16 cellular contexts compared by ENCODE assay signal in genomic region chr2:54370405-54371104, GRCh38.
DNase-seq lines count a peak whose midpoint lies in the region; ATAC-seq, FAIRE-seq and TF ChIP-seq lines count a peak whose summit lies in the region.
"Had no signal": no experiment of that assay in that cellular context is flagged by ENCODE, and none has a peak within 500 bp of the region (broad histone marks: within the 10 kb centered on the region; RNA-seq: fewer than 3 reads in every experiment).

No MANE protein-coding gene starts in this region.

- intact Hi-C loops in dorsolateral prefrontal cortex (cut with DNase I), result no loop called here
- intact Hi-C loops in kidney (cut with DNase I), result no loop called here
- intact Hi-C loops in spleen (cut with DNase I; ENCODE audit: low total_unique reads), result no loop called here
- intact Hi-C loops in breast epithelium (cut with DNase I; ENCODE audit: low total_unique reads), result no loop called here
- intact Hi-C loops in pancreas (cut with DNase I), result no loop called here

- H3K9me3 ChIP-seq in kidney (ENCODE audit: control insufficient read depth in 1 of 2, low read length in 2 of 2) (peaks cover 0 to 8% of the 10 kb centered on the region in 2 donors), spleen (peaks cover 0 to 37% (median 25%) of the 10 kb centered on the region in 8 donors), breast epithelium (peaks cover 4 to 8% of the 10 kb centered on the region in 2 donors), pancreas (no peaks in the 10 kb centered on the region)
- H3K9me3 ChIP-seq: SJSA1 had no signal

- TF ChIP-seq CTCF in dorsolateral prefrontal cortex (IDR thresholded peaks at IDR 0.05 in 54 of 56, conservative IDR thresholded peaks at IDR 0.05 in 2 of 56; ENCODE audit: low read depth in 1 of 56, partially characterized antibody in 56 of 56) (no peak), kidney (IDR thresholded peaks at IDR 0.05; ENCODE audit: borderline replicate concordance, extremely low read depth, insufficient read depth) (no peak), spleen (IDR thresholded peaks at IDR 0.05 in 8 of 11, conservative IDR thresholded peaks at IDR 0.05 in 3 of 11) (no peak), breast epithelium (IDR thresholded peaks at IDR 0.05) (no peak), pancreas (IDR thresholded peaks at IDR 0.05) (no peak)

- peaks cover 9 to 11% of the 10 kb centered on the region in 2 donors for H3K4me1 ChIP-seq in kidney (ENCODE audit: control insufficient read depth in 1 of 2, insufficient read depth in 1 of 2, low read depth in 1 of 2, low read length in 2 of 2)
- H3K4me1 ChIP-seq in spleen, result peaks cover 0 to 9% (median 0%) of the 10 kb centered on the region in 6 donors
- no peaks in the 10 kb centered on the region for H3K4me1 ChIP-seq in breast epithelium
- H3K4me1 ChIP-seq in pancreas, result no peaks in the 10 kb centered on the region

- no peak for TF ChIP-seq POLR2A in spleen (IDR thresholded peaks at IDR 0.05)
- TF ChIP-seq POLR2A in breast epithelium (IDR thresholded peaks at IDR 0.05), result no peak

- DNase-seq in EH (ENCODE audit: low read depth) (peak; percentile 24), dorsolateral prefrontal cortex (no peak), kidney (no peak), spleen (no peak), T-cell (no peak), breast epithelium (ENCODE audit: low spot score in 2 of 2) (no peak), DMS 273 (lab: John Stamatoyannopoulos, UW; ENCODE audit: unreplicated experiment) (no peak), pancreas (no peak)
- DNase-seq: activated CD4-positive, alpha-beta T cell treated with anti-CD3 and anti-CD28 coated beads, Interleukin-2, amount 50 U/mL, for 48 hours; anterior cingulate cortex; effector CD8-positive, alpha-beta T cell; head of caudate nucleus; kidney glomerular epithelial cell; stimulated activated CD4-positive, alpha-beta T cell treated with anti-CD3 and anti-CD28 coated beads, Interleukin-1b, Interleukin-23, amount 100 ng/mL, for 48 hours had no signal

- CTCF ChIA-PET in T-cell (lab: Charles Lee), result no interaction called here

- peaks cover 19 to 25% of the 10 kb centered on the region in 2 donors for H3K27me3 Mint-ChIP-seq in T-cell

- WGBS in spleen, 5 donors, result 59 to 71% (median 64%) methylated on average over 6 to 7 of the region's 7 CpGs
- WGBS in pancreas, 2 donors, result 71 to 75% methylated on average over 7 of the region's 7 CpGs

- peak overlapping the region in 33 of 59 donors; percentile 5 to 68 (median 41) for H3K27ac ChIP-seq in dorsolateral prefrontal cortex
- H3K27ac ChIP-seq in kidney (ENCODE audit: low read depth in 2 of 2, low read length in 2 of 2), result peak overlapping the region; percentile 45 to 54
- H3K27ac ChIP-seq in spleen, result peak overlapping the region in 7 of 8 donors; percentile 34 to 56 (median 50)
- peak overlapping the region in 1 of 2 donors; percentile 58 for H3K27ac ChIP-seq in breast epithelium
- H3K27ac ChIP-seq in pancreas, result no peak overlapping the region
- H3K27ac ChIP-seq: SJSA1 had no signal

- H3K27me3 ChIP-seq in dorsolateral prefrontal cortex (no peaks in the 10 kb centered on the region), spleen (replicated peaks in 1 of 7) (peaks cover 0 to 4% (median 0%) of the 10 kb centered on the region in 7 donors), breast epithelium (no peaks in the 10 kb centered on the region), pancreas (no peaks in the 10 kb centered on the region)
- H3K27me3 ChIP-seq: SJSA1 had no signal

- peaks cover 17 to 23% (median 20%) of the 10 kb centered on the region in 3 donors for H3K9me3 Mint-ChIP-seq in T-cell

- FAIRE-seq in kidney (lab: Jason Lieb, UNC), result no peak
- no peak for FAIRE-seq in pancreas (lab: Jason Lieb, UNC)

- peaks cover 7% of the 10 kb centered on the region for H3K36me3 Mint-ChIP-seq in T-cell

- POLR2A ChIA-PET in T-cell (lab: Charles Lee), result no interaction called here

- H3K4me3 Mint-ChIP-seq in T-cell, result no peak overlapping the region

- H3K36me3 ChIP-seq in kidney (ENCODE audit: control insufficient read depth in 1 of 2, insufficient read depth in 2 of 2, low read length in 2 of 2), result no peaks in the 10 kb centered on the region
- H3K36me3 ChIP-seq in spleen, result no peaks in the 10 kb centered on the region
- no peaks in the 10 kb centered on the region for H3K36me3 ChIP-seq in breast epithelium
- no peaks in the 10 kb centered on the region for H3K36me3 ChIP-seq in pancreas
- H3K36me3 ChIP-seq: SJSA1 had no signal

- ATAC-seq in T-cell (replicated peaks in 1 of 4) (no peak), pancreas (no peak)

- H3K9ac ChIP-seq in kidney (ENCODE audit: low read length in 2 of 2), result no peak overlapping the region

- H3K27ac Mint-ChIP-seq in T-cell, result no peak overlapping the region
- H3K27ac Mint-ChIP-seq: activated T-helper 2 cell treated with anti-CD3 and anti-CD28 coated beads, Interferon-gamma antibody, Interleukin-2, Interleukin-4, amounts not matched to agents 10 μg/mL and 5 μg/mL and 100 μg/mL, durations not matched to agents 14 hours and 24 hours and 36 hours had no signal

- H3K4me3 ChIP-seq in dorsolateral prefrontal cortex (no peak overlapping the region), kidney (ENCODE audit: low read length in 2 of 2) (no peak overlapping the region), spleen (no peak overlapping the region), breast epithelium (no peak overlapping the region), pancreas (no peak overlapping the region)
- H3K4me3 ChIP-seq: SJSA1 had no signal

- H3K4me1 Mint-ChIP-seq in T-cell, result no peaks in the 10 kb centered on the region

Comparison
In these comparisons a context has a peak if more than half of its experiments do, and no peak if none do; other contexts are left out.
1. H3K27ac ChIP-seq: peak in dorsolateral prefrontal cortex (33 of 59), kidney (2 of 2) and spleen (7 of 8); none in pancreas (0 of 4).